ENCODE assay signal across 9 cellular contexts in genomic region chrX:129318375-129318774, GRCh38.
DNase-seq lines count a peak whose midpoint lies in the region; ATAC-seq and TF ChIP-seq lines count a peak whose summit lies in the region.
"Had no signal": no experiment of that assay in that cellular context is flagged by ENCODE, and none has a peak within 500 bp of the region (broad histone marks: within the 10 kb centered on the region; RNA-seq: fewer than 3 reads in every experiment).

No MANE protein-coding gene starts in this region.

- H3K4me1 ChIP-seq in breast epithelium: no peaks in the 10 kb centered on the region
- H3K4me1 ChIP-seq in aorta (ENCODE audit: control insufficient read depth in 1 of 2, insufficient read depth in 2 of 2, low read length in 2 of 2): no peaks in the 10 kb centered on the region

- no TSS peak for BruUV-seq in MCF 10A (replicated peaks; lab: Mats Ljungman, UMichigan)

- WGBS in aorta, 2 donors: 42 to 54% methylated on average over 1 of the region's 1 CpG

- H3K4me1 Mint-ChIP-seq in MCF 10A (ENCODE audit: insufficient read depth, unreplicated experiment) (no peaks in the 10 kb centered on the region), endothelial cell (ENCODE audit: unreplicated experiment) (peaks cover 3% of the 10 kb centered on the region)

- H3K36me3 Mint-ChIP-seq in MCF 10A (ENCODE audit: insufficient read depth, unreplicated experiment): no peaks in the 10 kb centered on the region
- no peaks in the 10 kb centered on the region for H3K36me3 Mint-ChIP-seq in endothelial cell (ENCODE audit: low read depth, unreplicated experiment)

- no peak overlapping the region for H3K27ac Mint-ChIP-seq in MCF 10A (ENCODE audit: low read depth, unreplicated experiment)
- H3K27ac Mint-ChIP-seq in endothelial cell (ENCODE audit: unreplicated experiment): no peak overlapping the region

- H3K27ac ChIP-seq in breast epithelium (no peak overlapping the region), aorta (ENCODE audit: low read depth in 1 of 2, low read length in 2 of 2) (no peak overlapping the region)

- peak; percentile 34 for TF ChIP-seq CTCF in MCF 10A (IDR thresholded peaks at IDR 0.05; ENCODE audit: unreplicated experiment)
- TF ChIP-seq CTCF in breast epithelium (IDR thresholded peaks at IDR 0.05): no peak
- TF ChIP-seq CTCF in endothelial cell (IDR thresholded peaks at IDR 0.05; ENCODE audit: unreplicated experiment): no peak

- CTCF ChIA-PET in MCF 10A (lab: Yijun Ruan, JAX): interaction anchor here (0.6 to 3.0 kb wide), 9 partner anchors 10 to 218 kb away, joined by 3 to 12 read pairs (median 4); no protein-coding TSS in a partner anchor

- H3K27me3 Mint-ChIP-seq in MCF 10A (ENCODE audit: insufficient read depth, unreplicated experiment) (no peaks in the 10 kb centered on the region), endothelial cell (ENCODE audit: unreplicated experiment) (no peaks in the 10 kb centered on the region)

- H3K9me3 Mint-ChIP-seq in MCF 10A (ENCODE audit: unreplicated experiment) (no peaks in the 10 kb centered on the region), endothelial cell (ENCODE audit: unreplicated experiment) (no peaks in the 10 kb centered on the region)

- H3K9me3 ChIP-seq in breast epithelium (no peaks in the 10 kb centered on the region), aorta (ENCODE audit: control insufficient read depth, low read length) (no peaks in the 10 kb centered on the region)

- ATAC-seq in HG03159 (IDR thresholded peaks at IDR 0.05; ENCODE audit: unreplicated experiment): no peak
- no peak for ATAC-seq in aorta (ENCODE audit: low FRiP score)
- ATAC-seq: left colon had no signal

- TF ChIP-seq POLR2A in breast epithelium (IDR thresholded peaks at IDR 0.05): no peak

- peaks cover 0 to 5% of the 10 kb centered on the region in 2 donors for H3K27me3 ChIP-seq in breast epithelium
- no peaks in the 10 kb centered on the region for H3K27me3 ChIP-seq in aorta (ENCODE audit: control insufficient read depth in 1 of 2, insufficient read depth in 2 of 2, low read length in 1 of 2)

- H3K4me3 ChIP-seq in breast epithelium: no peak overlapping the region
- H3K4me3 ChIP-seq in aorta (ENCODE audit: low read length in 2 of 2): no peak overlapping the region

- peak; percentile 45 for DNase-seq in MCF 10A (ENCODE audit: unreplicated experiment)
- DNase-seq in breast epithelium (ENCODE audit: low spot score in 2 of 2): no peak
- DNase-seq in NCI-H69 (lab: John Stamatoyannopoulos, UW): peak; percentile 33
- DNase-seq in endothelial cell (ENCODE audit: low spot score): peak; percentile 4
- peak; percentile 14 for DNase-seq in superior temporal gyrus (ENCODE audit: extremely low spot score)
- DNase-seq in aorta: no peak
- DNase-seq in activated T-cell treated with anti-CD3 and anti-CD28 coated beads, Interleukin-2, amount 50 U/mL, for 48 hours: no peak

- H3K4me3 Mint-ChIP-seq in MCF 10A (ENCODE audit: unreplicated experiment) (no peak overlapping the region), endothelial cell (ENCODE audit: unreplicated experiment) (no peak overlapping the region)

- H3K36me3 ChIP-seq in breast epithelium (no peaks in the 10 kb centered on the region), aorta (ENCODE audit: control insufficient read depth in 1 of 2, insufficient read depth in 2 of 2, low read length in 1 of 2) (no peaks in the 10 kb centered on the region)

- POLR2A ChIA-PET in MCF 10A (lab: Yijun Ruan, JAX): no interaction called here

- intact Hi-C loops in MCF 10A (cut with micrococcal nuclease): loop anchor here (1.0 to 5.0 kb wide), 2 partner anchors 44 to 144 kb away; no protein-coding TSS in a partner anchor
- intact Hi-C loops in breast epithelium (cut with DNase I; ENCODE audit: low total_unique reads): no loop called here
- intact Hi-C loops in aorta (cut with DNase I): no loop called here

Comparison
In these comparisons a context has a peak if more than half of its experiments do, and no peak if none do; other contexts are left out.
1. DNase-seq: peak in MCF 10A (single experiment), NCI-H69 (single experiment), endothelial cell (single experiment) and superior temporal gyrus (single experiment); none in breast epithelium (0 of 2), aorta (0 of 2) and activated T-cell treated with anti-CD3 and anti-CD28 coated beads, Interleukin-2, amount 50 U/mL, for 48 hours (0 of 2).